ENCODE assay signal across 21 cellular contexts in genomic region chr9:84187090-84187489, GRCh38.
DNase-seq lines count a peak whose midpoint lies in the region; ATAC-seq and TF ChIP-seq lines count a peak whose summit lies in the region.
"Had no signal": no experiment of that assay in that cellular context is flagged by ENCODE, and none has a peak within 500 bp of the region (broad histone marks: within the 10 kb centered on the region; RNA-seq: fewer than 3 reads in every experiment).

No MANE protein-coding gene starts in this region.

- H3K79me2 ChIP-seq in GM23338 (replicated peaks; ENCODE audit: insufficient read depth), result no peaks in the 10 kb centered on the region

- TF ChIP-seq CTCF in AG04450 (IDR thresholded peaks at IDR 0.05; ENCODE audit: low read depth, low read length) (no peak), GM23338 (conservative IDR thresholded peaks at IDR 0.05; ENCODE audit: low read depth in 2 of 2) (no peak), astrocyte of the cerebellum (IDR thresholded peaks at IDR 0.05; ENCODE audit: low read depth, low read length, missing control alignments) (no peak), nephron (IDR thresholded peaks at IDR 0.05; ENCODE audit: unreplicated experiment in 3 of 3) (no peak), transverse colon (IDR thresholded peaks at IDR 0.05) (no peak), adrenal gland (IDR thresholded peaks at IDR 0.05) (no peak)

- peaks cover 4% of the 10 kb centered on the region; the same call in 1 of the 2 replicates for H3K9me2 ChIP-seq in GM23338 (ENCODE audit: insufficient read depth)

- CTCF ChIA-PET in AG04450 (lab: Charles Lee), result interaction anchor here (2.1 kb wide), 1 partner anchor 74 kb away, joined by 8 read pairs; no protein-coding TSS in a partner anchor
- CTCF ChIA-PET in activated CD4-positive, alpha-beta T cell treated with anti-CD3 and anti-CD28 coated beads, Interleukin-2, amount 10 ng/mL, durations not matched to agents 7 days and 5 days (lab: Charles Lee), result no interaction called here

- in situ Hi-C loops in astrocyte of the cerebellum (cut with HindIII; ENCODE audit: low sequenced_read_pairs), result no loop called here
- in situ Hi-C loops in transverse colon (cut with MboI; ENCODE audit: low pct_ligation_motif_present in 1 of 4, low pct_unique_long_range_greater_than_20kb in 1 of 4, low sequenced_read_pairs in 3 of 4), result no loop called here

- no peaks in the 10 kb centered on the region for H3K4me1 ChIP-seq in GM23338 (ENCODE audit: insufficient read depth)
- peaks cover 0 to 3% (median 2%) of the 10 kb centered on the region in 4 donors for H3K4me1 ChIP-seq in transverse colon
- H3K4me1 ChIP-seq in adrenal gland (replicated peaks in 1 of 2), result peaks cover 6 to 7% of the 10 kb centered on the region in 2 donors
- H3K4me1 ChIP-seq: Peyer's patch had no signal

- no peak overlapping the region for H3K4me3 Mint-ChIP-seq in GM23338
- no peak overlapping the region for H3K4me3 Mint-ChIP-seq in nephron
- H3K4me3 Mint-ChIP-seq in activated CD4-positive, alpha-beta T cell treated with anti-CD3 and anti-CD28 coated beads, Interleukin-2, amount 10 ng/mL, durations not matched to agents 7 days and 5 days, result no peak overlapping the region

- H3K4me2 ChIP-seq in GM23338, result no peak overlapping the region

- intact Hi-C loops in transverse colon (cut with DNase I; ENCODE audit: low total_unique reads), result loop anchor here (10.0 kb wide), 1 partner anchor 1532 kb away; no protein-coding TSS in a partner anchor
- intact Hi-C loops in adrenal gland (cut with DNase I), result no loop called here

- no peaks in the 10 kb centered on the region for H4K20me1 ChIP-seq in GM23338 (replicated peaks; ENCODE audit: insufficient read depth)

- POLR2A ChIA-PET in AG04450 (lab: Yijun Ruan, JAX), result no interaction called here
- POLR2A ChIA-PET in activated CD4-positive, alpha-beta T cell treated with anti-CD3 and anti-CD28 coated beads, Interleukin-2, amount 10 ng/mL, durations not matched to agents 7 days and 5 days (lab: Charles Lee), result no interaction called here

- H3K27ac Mint-ChIP-seq in GM23338, result no peak overlapping the region
- H3K27ac Mint-ChIP-seq in nephron, result peak overlapping the region; percentile 13 to 34 (median 27)
- H3K27ac Mint-ChIP-seq in activated CD4-positive, alpha-beta T cell treated with anti-CD3 and anti-CD28 coated beads, Interleukin-2, amount 10 ng/mL, durations not matched to agents 7 days and 5 days, result no peak overlapping the region

- H3K4me1 Mint-ChIP-seq in GM23338, result peaks cover 9% of the 10 kb centered on the region
- peaks cover 16% of the 10 kb centered on the region for H3K4me1 Mint-ChIP-seq in nephron
- H3K4me1 Mint-ChIP-seq in activated CD4-positive, alpha-beta T cell treated with anti-CD3 and anti-CD28 coated beads, Interleukin-2, amount 10 ng/mL, durations not matched to agents 7 days and 5 days, result no peaks in the 10 kb centered on the region

- H3K36me3 Mint-ChIP-seq in GM23338 (ENCODE audit: low read depth) (no peaks in the 10 kb centered on the region), nephron (ENCODE audit: low read depth) (no peaks in the 10 kb centered on the region)
- no peaks in the 10 kb centered on the region for H3K36me3 Mint-ChIP-seq in activated CD4-positive, alpha-beta T cell treated with anti-CD3 and anti-CD28 coated beads, Interleukin-2, amount 10 ng/mL, durations not matched to agents 7 days and 5 days (ENCODE audit: low read depth)

- no peaks in the 10 kb centered on the region for H3F3A ChIP-seq in GM23338 (replicated peaks; ENCODE audit: low read depth)

- no peak for TF ChIP-seq EP300 in transverse colon (IDR thresholded peaks at IDR 0.05; ENCODE audit: low read depth)

- H3K36me3 ChIP-seq in GM23338 (ENCODE audit: insufficient read depth), result no peaks in the 10 kb centered on the region
- no peaks in the 10 kb centered on the region for H3K36me3 ChIP-seq in transverse colon
- H3K36me3 ChIP-seq in adrenal gland (replicated peaks in 1 of 2), result no peaks in the 10 kb centered on the region
- H3K36me3 ChIP-seq: Peyer's patch had no signal

- no peak for DNase-seq in AG04450 (ENCODE audit: low read depth, low spot score)
- no peak for DNase-seq in GM23338 (ENCODE audit: low spot score)
- peak; percentile 11 for DNase-seq in astrocyte of the cerebellum (ENCODE audit: low read depth)
- DNase-seq in activated CD4-positive, alpha-beta T cell treated with anti-CD3 and anti-CD28 coated beads, Interleukin-2, amount 10 ng/mL, durations not matched to agents 7 days and 5 days, result no peak
- no peak for DNase-seq in transverse colon
- no peak for DNase-seq in cerebellar cortex (ENCODE audit: low spot score)
- DNase-seq in adrenal gland, result no peak
- DNase-seq: ACHN, COR-L47, DMS 273 treated with DMSO at 0.1 percent for 48 hours, DND-41, GDM1, GM23248, HCEC 1CT, NCI-H1105, NCI-H2081, NCI-H2171 treated with DMSO at 0.1 percent for 48 hours, NCI-H446 treated with DMSO at 0.1 percent for 48 hours, Peyer's patch had no signal

- no peaks in the 10 kb centered on the region for H3K9me3 ChIP-seq in AG04450 (ENCODE audit: control insufficient read depth, insufficient read depth, low read length)
- no peaks in the 10 kb centered on the region for H3K9me3 ChIP-seq in transverse colon
- H3K9me3 ChIP-seq in adrenal gland (replicated peaks in 1 of 3), result no peaks in the 10 kb centered on the region
- H3K9me3 ChIP-seq: Peyer's patch had no signal

- no peaks in the 10 kb centered on the region for H3K27me3 ChIP-seq in AG04450 (ENCODE audit: control insufficient read depth, insufficient read depth, low read length)
- no peaks in the 10 kb centered on the region for H3K27me3 ChIP-seq in GM23338 (ENCODE audit: insufficient read depth)
- H3K27me3 ChIP-seq in transverse colon, result no peaks in the 10 kb centered on the region
- no peaks in the 10 kb centered on the region for H3K27me3 ChIP-seq in adrenal gland
- H3K27me3 ChIP-seq: Peyer's patch had no signal

- WGBS in transverse colon (ENCODE audit: low coverage in 1 of 2), 2 donors, result 71 to 86% methylated on average over 5 of the region's 5 CpGs
- WGBS in adrenal gland, 4 donors, result 63 to 88% (median 83%) methylated on average over 5 of the region's 5 CpGs

- H3K4me3 ChIP-seq in AG04450 (ENCODE audit: low read depth, low read length), result no peak overlapping the region
- no peak overlapping the region for H3K4me3 ChIP-seq in GM23338
- no peak overlapping the region for H3K4me3 ChIP-seq in astrocyte of the cerebellum (ENCODE audit: low read depth, low read length)
- H3K4me3 ChIP-seq in transverse colon, result no peak overlapping the region
- no peak overlapping the region for H3K4me3 ChIP-seq in adrenal gland
- H3K4me3 ChIP-seq: GM23248, Peyer's patch had no signal

- H3K27me3 Mint-ChIP-seq in GM23338 (ENCODE audit: insufficient read depth, low read depth, poor library complexity) (peaks cover 2% of the 10 kb centered on the region), nephron (ENCODE audit: low read depth) (peaks cover 7% of the 10 kb centered on the region)
- H3K27me3 Mint-ChIP-seq in activated CD4-positive, alpha-beta T cell treated with anti-CD3 and anti-CD28 coated beads, Interleukin-2, amount 10 ng/mL, durations not matched to agents 7 days and 5 days, result peaks cover 7% of the 10 kb centered on the region

- ATAC-seq in GM23338, result no peak
- ATAC-seq: Right ventricle myocardium inferior had no signal

- H3K9me3 Mint-ChIP-seq in GM23338, result no peaks in the 10 kb centered on the region
- no peaks in the 10 kb centered on the region for H3K9me3 Mint-ChIP-seq in nephron
- H3K9me3 Mint-ChIP-seq in activated CD4-positive, alpha-beta T cell treated with anti-CD3 and anti-CD28 coated beads, Interleukin-2, amount 10 ng/mL, durations not matched to agents 7 days and 5 days, result no peaks in the 10 kb centered on the region

- H2AFZ ChIP-seq in GM23338, result 0 out of 2 replicates have a peak overlapping the region, but pooled peaks have one; percentile 18
- H2AFZ ChIP-seq: GM23248 had no signal

- H3K27ac ChIP-seq in AG04450 (ENCODE audit: low read depth, low read length) (peak overlapping the region; percentile 11), GM23338 (ENCODE audit: low read depth) (no peak overlapping the region), transverse colon (no peak overlapping the region), adrenal gland (no peak overlapping the region)
- H3K27ac ChIP-seq: GM23248, Peyer's patch had no signal

- no peak for TF ChIP-seq POLR2A in transverse colon (IDR thresholded peaks at IDR 0.05)
- TF ChIP-seq POLR2A in adrenal gland (IDR thresholded peaks at IDR 0.05), result no peak

Comparison
In these comparisons a context has a peak if more than half of its experiments do, and no peak if none do; other contexts are left out.
1. H3K27ac Mint-ChIP-seq: peak in nephron (3 of 3); none in GM23338 (single experiment) and activated CD4-positive, alpha-beta T cell treated with anti-CD3 and anti-CD28 coated beads, Interleukin-2, amount 10 ng/mL, durations not matched to agents 7 days and 5 days (single experiment).